9 cellular contexts compared by ENCODE assay signal in genomic region chr4:3285558-3286334, GRCh38. TPM values are rescaled to one million over a fixed set of nuclear protein-coding genes. Genes with fewer than 3 reads are reported as not detected.
A peak's percentile ranks its signal among the peaks of the same experiment; 100 is the strongest.
DNase-seq lines count a peak whose midpoint lies in the region; ATAC-seq and TF ChIP-seq lines count a peak whose summit lies in the region.
"Had no signal": no experiment of that assay in that cellular context is flagged by ENCODE, and none has a peak within 500 bp of the region (broad histone marks: within the 10 kb centered on the region; RNA-seq: fewer than 3 reads in every experiment).

No MANE protein-coding gene starts in this region.

- no peak overlapping the region for H2BK120ac ChIP-seq in mesenchymal stem cell (ENCODE audit: low read depth, low read length)

- peaks cover 10 to 48% of the 10 kb centered on the region in 2 experiments for H3K27me3 ChIP-seq in mesenchymal stem cell (ENCODE audit: control insufficient read depth in 1 of 2, insufficient read depth in 1 of 2, low read length in 2 of 2)
- H3K27me3 ChIP-seq in esophagus squamous epithelium: peaks cover 0 to 47% (median 0%) of the 10 kb centered on the region in 4 donors
- H3K27me3 ChIP-seq: body of pancreas had no signal

- 90% methylated on average over 38 of the region's 38 CpGs for WGBS in mesenchymal stem cell
- 13 to 76% methylated on average over 5 to 15 of the region's 38 CpGs for WGBS in esophagus squamous epithelium, 2 donors

- peak; percentile 98 for DNase-seq in SKM-1 (lab: John Stamatoyannopoulos, UW; ENCODE audit: unreplicated experiment)
- DNase-seq in mesenchymal stem cell: peak; percentile 31
- no peak for DNase-seq in stimulated activated naive CD4-positive, alpha-beta T cell (lab: John Stamatoyannopoulos, UW)
- no peak for DNase-seq in NCI-H524 treated with DMSO at 0.1 percent for 48 hours (lab: John Stamatoyannopoulos, UW)
- no peak for DNase-seq in NCI-H1417 (lab: John Stamatoyannopoulos, UW)
- DNase-seq in esophagus squamous epithelium (lab: John Stamatoyannopoulos, UW): no peak

- H2AK5ac ChIP-seq in mesenchymal stem cell (ENCODE audit: low read length, severe bottlenecking): no peak overlapping the region

- no peak overlapping the region for H3K18ac ChIP-seq in mesenchymal stem cell (ENCODE audit: low read depth in 1 of 2, low read length in 2 of 2)

- peaks cover 2% of the 10 kb centered on the region for H3K4me1 ChIP-seq in mesenchymal stem cell (ENCODE audit: control insufficient read depth, insufficient read depth, low read depth, low read length)
- peaks cover 0 to 47% (median 20%) of the 10 kb centered on the region in 3 donors for H3K4me1 ChIP-seq in esophagus squamous epithelium

- H4K91ac ChIP-seq in mesenchymal stem cell (ENCODE audit: low read length): no peak overlapping the region

- no peak overlapping the region for H2BK5ac ChIP-seq in mesenchymal stem cell (ENCODE audit: low read depth, low read length, poor library complexity, severe bottlenecking)

- H3K4ac ChIP-seq in mesenchymal stem cell (ENCODE audit: low read depth in 1 of 2, low read length in 2 of 2): no peak overlapping the region

- no peak for TF ChIP-seq CTCF in esophagus squamous epithelium (IDR thresholded peaks at IDR 0.05)

- intact Hi-C loops in esophagus squamous epithelium (cut with DNase I): no loop called here

- H3K9ac ChIP-seq in mesenchymal stem cell (ENCODE audit: low read length): peak overlapping the region; percentile 57

- H2BK15ac ChIP-seq in mesenchymal stem cell (ENCODE audit: low read depth, poor library complexity, severe bottlenecking): peak overlapping the region; percentile 55

- H2BK12ac ChIP-seq in mesenchymal stem cell (ENCODE audit: low read length in 2 of 2): no peak overlapping the region

- ATAC-seq in GM18861 (IDR thresholded peaks at IDR 0.05; ENCODE audit: unreplicated experiment) (peak; percentile 10), HG02759 (IDR thresholded peaks at IDR 0.05; ENCODE audit: unreplicated experiment) (peak; percentile 92)
- ATAC-seq: body of pancreas had no signal

- H4K8ac ChIP-seq in mesenchymal stem cell (ENCODE audit: low read length): no peak overlapping the region

- no peak overlapping the region for H3K14ac ChIP-seq in mesenchymal stem cell (ENCODE audit: low read length in 2 of 2)

- no peak overlapping the region for H3K4me3 ChIP-seq in mesenchymal stem cell (ENCODE audit: insufficient read depth in 1 of 2, low read depth in 1 of 2, low read length in 2 of 2)
- no peak overlapping the region for H3K4me3 ChIP-seq in esophagus squamous epithelium
- H3K4me3 ChIP-seq: body of pancreas had no signal

- no peaks in the 10 kb centered on the region for H3K79me1 ChIP-seq in mesenchymal stem cell (replicated peaks; ENCODE audit: low read length, poor library complexity, severe bottlenecking)

- H3K4me2 ChIP-seq in mesenchymal stem cell (ENCODE audit: low read length, poor library complexity, severe bottlenecking): no peak overlapping the region

- H3K27ac ChIP-seq in mesenchymal stem cell (ENCODE audit: low read length, poor library complexity, severe bottlenecking) (no peak overlapping the region), esophagus squamous epithelium (no peak overlapping the region)
- H3K27ac ChIP-seq: body of pancreas had no signal

- TF ChIP-seq POLR2A in esophagus squamous epithelium (IDR thresholded peaks at IDR 0.05): no peak

- no peak overlapping the region for H2AFZ ChIP-seq in mesenchymal stem cell (ENCODE audit: low read depth, low read length)

- H3K9me3 ChIP-seq in mesenchymal stem cell (ENCODE audit: control insufficient read depth, low read length): peaks cover 5% of the 10 kb centered on the region
- no peaks in the 10 kb centered on the region for H3K9me3 ChIP-seq in esophagus squamous epithelium
- H3K9me3 ChIP-seq: body of pancreas had no signal

- H3K23ac ChIP-seq in mesenchymal stem cell (ENCODE audit: low read length in 2 of 2): no peak overlapping the region

- H3K36me3 ChIP-seq in mesenchymal stem cell (ENCODE audit: control insufficient read depth in 1 of 2, insufficient read depth in 2 of 2, low read depth in 1 of 2, low read length in 2 of 2) (no peaks in the 10 kb centered on the region), esophagus squamous epithelium (no peaks in the 10 kb centered on the region)

RNA-seq across cellular contexts. Expression of gene RGS12, which starts 7.1 kb away (rescaled TPM):
- polyA plus RNA-seq in mesenchymal stem cell (2013, experiment 1 of 2): 11.5 TPM
- 11.0 TPM for polyA plus RNA-seq in mesenchymal stem cell (2013, experiment 2 of 2)
- total RNA-seq in esophagus squamous epithelium: 10 to 100 TPM; 39.0 to 74.7 (median 69.9) TPM

RNA-seq across cellular contexts. Expression of gene MSANTD1, which starts 36.8 kb away (rescaled TPM):
- polyA plus RNA-seq in mesenchymal stem cell (2013, experiment 1 of 2): 0.07 TPM
- 0.11 TPM for polyA plus RNA-seq in mesenchymal stem cell (2013, experiment 2 of 2)
- under 1 TPM in 3 of 4 donors, not detected in 1; 0.15 to 0.95 (median 0.18) TPM for total RNA-seq in esophagus squamous epithelium

Comparison
In these comparisons a context has a peak if more than half of its experiments do, and no peak if none do; other contexts are left out.
1. DNase-seq: peak in SKM-1 (single experiment) and mesenchymal stem cell (single experiment); none in stimulated activated naive CD4-positive, alpha-beta T cell (0 of 6), NCI-H524 treated with DMSO at 0.1 percent for 48 hours (single experiment), NCI-H1417 (0 of 3) and esophagus squamous epithelium (single experiment).